ENCODE assay signal across 1 cellular context in genomic region chr17:58741121-58741625, GRCh38.
TF ChIP-seq lines count a peak whose summit lies in the region.

No MANE protein-coding gene starts in this region.

TF ChIP-seq in GM12878, 131 proteins besides CTCF, POLR2A, EP300 and RAD21 (continued from another document):
- TF ChIP-seq ZNF592 (IDR thresholded peaks at IDR 0.05): no peak
- no peak for TF ChIP-seq TAF1 (IDR thresholded peaks at IDR 0.05; ENCODE audit: borderline replicate concordance, low read depth, low read length)
- TF ChIP-seq ZBED1 (IDR thresholded peaks at IDR 0.05; ENCODE audit: borderline replicate concordance): no peak
- TF ChIP-seq NFXL1 (IDR thresholded peaks at IDR 0.05; ENCODE audit: borderline replicate concordance): peak; percentile 7; the same call in 1 of the 2 replicates
- TF ChIP-seq HDAC2 (IDR thresholded peaks at IDR 0.05): no peak
- TF ChIP-seq REST (IDR thresholded peaks at IDR 0.05; ENCODE audit: low read depth, low read length): no peak
